9 cellular contexts compared by ENCODE assay signal in genomic region chr15:52710050-52710709, GRCh38. TPM values are rescaled to one million over a fixed set of nuclear protein-coding genes. Genes with fewer than 3 reads are reported as not detected.
DNase-seq lines count a peak whose midpoint lies in the region; ATAC-seq and TF ChIP-seq lines count a peak whose summit lies in the region.
"Had no signal": no experiment of that assay in that cellular context is flagged by ENCODE, and none has a peak within 500 bp of the region (broad histone marks: within the 10 kb centered on the region; RNA-seq: fewer than 3 reads in every experiment).

No MANE protein-coding gene starts in this region.

- H3K4me1 Mint-ChIP-seq in CD8-positive, alpha-beta T cell (ENCODE audit: low read depth) = no peaks in the 10 kb centered on the region
- H3K4me1 Mint-ChIP-seq in MCF 10A (ENCODE audit: insufficient read depth, unreplicated experiment) = peaks cover 20% of the 10 kb centered on the region

- ATAC-seq in CD8-positive, alpha-beta T cell = no peak
- peak; percentile 37 for ATAC-seq in GM19463 (IDR thresholded peaks at IDR 0.05; ENCODE audit: unreplicated experiment)
- ATAC-seq in HG03095 (IDR thresholded peaks at IDR 0.05; ENCODE audit: unreplicated experiment) = peak; percentile 48
- ATAC-seq in omental fat pad (ENCODE audit: low FRiP score) = no peak

- no peak overlapping the region for H3K4me3 Mint-ChIP-seq in CD8-positive, alpha-beta T cell
- no peak overlapping the region for H3K4me3 Mint-ChIP-seq in MCF 10A (ENCODE audit: unreplicated experiment)

- no peak overlapping the region for H3K4me3 ChIP-seq in CD8-positive, alpha-beta T cell (ENCODE audit: low read depth, low read length)
- no peak overlapping the region for H3K4me3 ChIP-seq in foreskin fibroblast (ENCODE audit: low read depth in 1 of 2, low read length in 2 of 2)

- CTCF ChIA-PET in CD8-positive, alpha-beta T cell (lab: Charles Lee) = interaction anchor here (0.8 kb wide), 1 partner anchor 379 kb away, joined by 3 read pairs; no protein-coding TSS in a partner anchor
- CTCF ChIA-PET in MCF 10A (lab: Yijun Ruan, JAX) = interaction anchor here (0.6 to 1.8 kb wide), 3 partner anchors 11 to 24 kb away, joined by 3 to 5 read pairs (median 3); no protein-coding TSS in a partner anchor

- TF ChIP-seq CTCF in CD8-positive, alpha-beta T cell (IDR thresholded peaks at IDR 0.05) = no peak
- no peak for TF ChIP-seq CTCF in MCF 10A (IDR thresholded peaks at IDR 0.05; ENCODE audit: unreplicated experiment)
- TF ChIP-seq CTCF in foreskin fibroblast (IDR thresholded peaks at IDR 0.05; ENCODE audit: low read depth, low read length) = no peak
- no peak for TF ChIP-seq CTCF in omental fat pad (IDR thresholded peaks at IDR 0.05)

- POLR2A ChIA-PET in CD8-positive, alpha-beta T cell (lab: Charles Lee) = no interaction called here
- POLR2A ChIA-PET in MCF 10A (lab: Yijun Ruan, JAX) = interaction anchor here (0.6 to 2.8 kb wide), 7 partner anchors 26 to 449 kb away, joined by 3 to 9 read pairs (median 4); partner anchors contain the start of genes ATOSA, MYO5A and MYO5C

- H3K27ac ChIP-seq in CD8-positive, alpha-beta T cell (ENCODE audit: low read depth, low read length) = no peak overlapping the region

- DNase-seq in CD8-positive, alpha-beta T cell = no peak
- DNase-seq in MCF 10A (ENCODE audit: unreplicated experiment) (peak; percentile 55), foreskin fibroblast (no peak), NCI-H146 (lab: John Stamatoyannopoulos, UW) (no peak), COLO668 (lab: John Stamatoyannopoulos, UW; ENCODE audit: unreplicated experiment) (no peak), omental fat pad (ENCODE audit: low spot score) (no peak)
- DNase-seq: NCI-H510A had no signal

- H3K36me3 Mint-ChIP-seq in CD8-positive, alpha-beta T cell = no peaks in the 10 kb centered on the region
- no peaks in the 10 kb centered on the region for H3K36me3 Mint-ChIP-seq in MCF 10A (ENCODE audit: insufficient read depth, unreplicated experiment)

- H3K27me3 Mint-ChIP-seq in CD8-positive, alpha-beta T cell (ENCODE audit: low read depth) = no peaks in the 10 kb centered on the region
- no peaks in the 10 kb centered on the region for H3K27me3 Mint-ChIP-seq in MCF 10A (ENCODE audit: insufficient read depth, unreplicated experiment)

- H3K9me3 ChIP-seq in CD8-positive, alpha-beta T cell (ENCODE audit: low read length) = no peaks in the 10 kb centered on the region

- H3K27me3 ChIP-seq in CD8-positive, alpha-beta T cell (ENCODE audit: insufficient read depth, low read length) = no peaks in the 10 kb centered on the region

- H3K27ac Mint-ChIP-seq in CD8-positive, alpha-beta T cell = peak overlapping the region; percentile 49
- no peak overlapping the region for H3K27ac Mint-ChIP-seq in MCF 10A (ENCODE audit: low read depth, unreplicated experiment)

- intact Hi-C loops in CD8-positive, alpha-beta T cell (cut with DNase I, micrococcal nuclease) = no loop called here
- intact Hi-C loops in MCF 10A (cut with micrococcal nuclease) = no loop called here

- H3K9me3 Mint-ChIP-seq in CD8-positive, alpha-beta T cell = no peaks in the 10 kb centered on the region
- no peaks in the 10 kb centered on the region for H3K9me3 Mint-ChIP-seq in MCF 10A (ENCODE audit: unreplicated experiment)

- no peaks in the 10 kb centered on the region for H3K36me3 ChIP-seq in CD8-positive, alpha-beta T cell (ENCODE audit: insufficient read depth, low read length)

- no TSS peak for BruUV-seq in MCF 10A (replicated peaks; lab: Mats Ljungman, UMichigan)

- no peaks in the 10 kb centered on the region for H3K4me1 ChIP-seq in CD8-positive, alpha-beta T cell (ENCODE audit: insufficient read depth, low read length)

RNA-seq across cellular contexts. Expression of gene ATOSA, which starts 31.0 kb away (rescaled TPM):
- 100 to 1,000 TPM; 133 to 134 TPM for total RNA-seq in CD8-positive, alpha-beta T cell
- total RNA-seq in MCF 10A (2022) (21.3 and 27.6 TPM in 2 replicates), omental fat pad (100 to 1,000 TPM in 1 of 4 donors, 10 to 100 TPM in 3; 43.4 to 123 (median 72.2) TPM)

Comparison
In these comparisons a context has a peak if more than half of its experiments do, and no peak if none do; other contexts are left out.
1. ATAC-seq: peak in GM19463 (single experiment) and HG03095 (single experiment); none in CD8-positive, alpha-beta T cell (single experiment) and omental fat pad (single experiment).